14 cellular contexts compared by ENCODE assay signal in the genomic region with DNA sequence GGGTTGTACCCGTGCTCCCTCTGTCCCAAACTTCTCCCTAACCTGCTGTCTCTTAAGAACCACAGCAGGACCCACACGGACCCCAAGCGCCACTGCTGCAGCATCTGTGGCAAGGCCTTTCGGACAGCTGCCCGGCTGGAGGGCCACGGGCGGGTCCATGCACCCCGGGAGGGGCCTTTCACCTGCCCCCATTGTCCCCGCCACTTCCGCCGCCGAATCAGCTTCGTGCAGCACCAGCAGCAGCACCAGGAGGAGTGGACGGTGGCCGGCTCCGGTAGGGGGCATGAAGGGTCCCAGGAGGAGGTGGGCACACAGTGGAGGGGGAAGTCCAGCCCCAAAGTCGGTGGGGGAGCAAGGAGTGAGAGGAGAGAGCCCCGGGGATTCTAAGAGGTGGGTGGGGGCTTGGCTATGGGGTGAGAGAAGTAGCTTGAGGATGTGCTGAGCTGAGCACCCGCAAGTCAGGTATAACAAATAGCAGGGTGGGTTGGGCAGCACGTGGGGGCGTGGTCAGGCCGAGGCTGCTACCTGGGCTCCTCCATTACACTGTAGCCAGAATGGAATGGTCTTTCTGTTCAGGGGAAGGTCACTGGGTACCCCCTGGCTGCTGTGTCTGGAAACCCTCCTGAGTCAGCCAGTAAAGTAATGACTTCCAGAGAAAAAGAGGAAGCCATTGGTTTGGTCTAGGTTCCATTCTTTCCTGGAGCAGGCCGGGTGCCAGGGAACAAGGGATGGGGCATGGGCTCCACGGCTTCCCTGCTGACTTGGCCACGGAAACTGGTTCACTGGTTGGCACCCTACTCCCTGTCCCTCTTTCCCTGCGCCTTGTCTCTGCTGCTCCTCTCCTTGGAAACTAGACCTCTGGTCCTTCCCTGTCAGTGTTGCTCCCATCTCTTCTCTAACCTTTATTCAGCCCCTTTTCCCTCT. TPM values are rescaled to one million over a fixed set of nuclear protein-coding genes. Genes with fewer than 3 reads are reported as not detected.
DNase-seq lines count a peak whose midpoint lies in the region; ATAC-seq and TF ChIP-seq lines count a peak whose summit lies in the region.
"Had no signal": no experiment of that assay in that cellular context is flagged by ENCODE, and none has a peak within 500 bp of the region (broad histone marks: within the 10 kb centered on the region; RNA-seq: fewer than 3 reads in every experiment).

No MANE protein-coding gene starts in this region.

- no peak overlapping the region for H3K9ac ChIP-seq in HCT116 (ENCODE audit: low read length)

- H3K79me2 ChIP-seq in HCT116 (ENCODE audit: insufficient read depth, low read length) = peaks cover 14% of the 10 kb centered on the region; the same call in 1 of the 2 replicates

- CTCF ChIA-PET in CD8-positive, alpha-beta T cell (lab: Charles Lee) = no interaction called here
- CTCF ChIA-PET in HCT116 (lab: Charles Lee) = no interaction called here

- H3K27ac Mint-ChIP-seq in CD8-positive, alpha-beta T cell = peak overlapping the region; percentile 74
- peak overlapping the region in 4 of 5 experiments; percentile 18 to 74 (median 62) for H3K27ac Mint-ChIP-seq in brain

- H3K4me2 ChIP-seq in HCT116 (ENCODE audit: low read length) = no peak overlapping the region

- no peaks in the 10 kb centered on the region for H3K27me3 Mint-ChIP-seq in CD8-positive, alpha-beta T cell (ENCODE audit: low read depth)
- H3K27me3 Mint-ChIP-seq in brain = peaks cover 2% of the 10 kb centered on the region
- H3K27me3 Mint-ChIP-seq: CD4-positive, alpha-beta memory T cell had no signal

- H3K27me3 ChIP-seq in CD8-positive, alpha-beta T cell (ENCODE audit: insufficient read depth, low read length) = no peaks in the 10 kb centered on the region
- no peaks in the 10 kb centered on the region for H3K27me3 ChIP-seq in HCT116 (ENCODE audit: insufficient read depth, low read length)
- H3K27me3 ChIP-seq: heart right ventricle, right lobe of liver had no signal

- no peak for DNase-seq in CD8-positive, alpha-beta T cell
- DNase-seq in HCT116 (ENCODE audit: low read depth, low spot score) (no peak), midbrain (lab: John Stamatoyannopoulos, UW) (peak; percentile 46), sciatic nerve (ENCODE audit: low spot score) (no peak), GM13976 (ENCODE audit: low spot score) (no peak)
- DNase-seq: CD4-positive, alpha-beta memory T cell; erythroblast; GDM1; H9; heart right ventricle had no signal

- POLR2A ChIA-PET in CD8-positive, alpha-beta T cell (lab: Charles Lee) = no interaction called here
- POLR2A ChIA-PET in HCT116 (lab: Charles Lee) = no interaction called here

- peaks cover 15% of the 10 kb centered on the region for H3K4me1 Mint-ChIP-seq in CD8-positive, alpha-beta T cell (ENCODE audit: low read depth)
- peaks cover 34% of the 10 kb centered on the region for H3K4me1 Mint-ChIP-seq in brain

- in situ Hi-C loops in GM13976 (cut with MboI; ENCODE audit: low sequenced_read_pairs, unreplicated experiment) = no loop called here

- H3K9me3 Mint-ChIP-seq in CD8-positive, alpha-beta T cell = no peaks in the 10 kb centered on the region
- H3K9me3 Mint-ChIP-seq in brain = no peaks in the 10 kb centered on the region
- H3K9me3 Mint-ChIP-seq: CD4-positive, alpha-beta memory T cell; H9 had no signal

- H3K36me3 ChIP-seq in CD8-positive, alpha-beta T cell (ENCODE audit: insufficient read depth, low read length) = peaks cover 22% of the 10 kb centered on the region
- peaks cover 16 to 35% of the 10 kb centered on the region in 2 experiments for H3K36me3 ChIP-seq in HCT116 (ENCODE audit: control insufficient read depth in 1 of 2, insufficient read depth in 2 of 2, low read length in 2 of 2)

- no peaks in the 10 kb centered on the region for H4K20me1 ChIP-seq in HCT116 (ENCODE audit: insufficient read depth)

- intact Hi-C loops in CD8-positive, alpha-beta T cell (cut with DNase I, micrococcal nuclease) = no loop called here
- intact Hi-C loops in HCT116 (cut with micrococcal nuclease) (no loop called here), sciatic nerve (cut with DNase I) (no loop called here)

- no peak overlapping the region for H3K4me3 Mint-ChIP-seq in CD8-positive, alpha-beta T cell
- peak overlapping the region in 2 of 5 experiments; percentile 42 to 61 for H3K4me3 Mint-ChIP-seq in brain
- H3K4me3 Mint-ChIP-seq: CD4-positive, alpha-beta memory T cell; H9 had no signal

- H3K36me3 Mint-ChIP-seq in CD8-positive, alpha-beta T cell = peaks cover 63% of the 10 kb centered on the region
- peaks cover 40% of the 10 kb centered on the region for H3K36me3 Mint-ChIP-seq in brain

- TF ChIP-seq POLR2A in HCT116 (IDR thresholded peaks at IDR 0.05; ENCODE audit: borderline replicate concordance, extremely low read depth, insufficient read depth, insufficient read length) = no peak

- H3K4me3 ChIP-seq in CD8-positive, alpha-beta T cell (ENCODE audit: low read depth, low read length) = no peak overlapping the region
- H3K4me3 ChIP-seq in HCT116 (replicated peaks in 1 of 2; ENCODE audit: low read depth in 1 of 2, low read length in 2 of 2) = no peak overlapping the region
- H3K4me3 ChIP-seq: heart right ventricle, right lobe of liver had no signal

- no peak for TF ChIP-seq RAD21 in HCT116 (IDR thresholded peaks at IDR 0.05; ENCODE audit: low read depth)

- H3K27ac ChIP-seq in CD8-positive, alpha-beta T cell (ENCODE audit: low read depth, low read length) = no peak overlapping the region
- no peak overlapping the region for H3K27ac ChIP-seq in HCT116 (ENCODE audit: low read depth, low read length)
- H3K27ac ChIP-seq: heart right ventricle, right lobe of liver had no signal

- H3K9me2 ChIP-seq in HCT116 (ENCODE audit: insufficient read depth) = no peaks in the 10 kb centered on the region

- no peak for TF ChIP-seq CTCF in CD8-positive, alpha-beta T cell (IDR thresholded peaks at IDR 0.05)
- no peak for TF ChIP-seq CTCF in HCT116 (IDR thresholded peaks at IDR 0.05 in 2 of 3, conservative IDR thresholded peaks at IDR 0.05 in 1 of 3; ENCODE audit: borderline replicate concordance in 1 of 3, insufficient read depth in 1 of 3, low read depth in 2 of 3, low read length in 2 of 3)
- TF ChIP-seq CTCF in brain (conservative IDR thresholded peaks at IDR 0.05) = no peak
- TF ChIP-seq CTCF in GM13976 (IDR thresholded peaks at IDR 0.05; ENCODE audit: borderline replicate concordance, control extremely low read depth, extremely low read depth, insufficient read depth, missing control alignments) = no peak

- BruUV-seq in HCT116 (replicated peaks; lab: Mats Ljungman, UMichigan) = no TSS peak

- no peak for ATAC-seq in CD8-positive, alpha-beta T cell
- ATAC-seq in HCT116 = peak; percentile 16; the same call in 1 of the 2 replicates
- no peak for ATAC-seq in sciatic nerve
- ATAC-seq in HG03095 (IDR thresholded peaks at IDR 0.05; ENCODE audit: unreplicated experiment) = no peak
- no peak for ATAC-seq in GM19455 (IDR thresholded peaks at IDR 0.05; ENCODE audit: unreplicated experiment)
- ATAC-seq: heart right ventricle had no signal

- no peak overlapping the region for H2AFZ ChIP-seq in HCT116 (ENCODE audit: low read depth, low read length, poor library complexity, severe bottlenecking)

- RAD21 ChIA-PET in HCT116 (lab: Charles Lee; ENCODE audit: low non-redundant PET in 1 of 2, low total read pairs in 2 of 2, uncharacterized antibody in 2 of 2, unreplicated experiment in 2 of 2) = no interaction called here

- H3K9me3 ChIP-seq in CD8-positive, alpha-beta T cell (ENCODE audit: low read length) = no peaks in the 10 kb centered on the region
- H3K9me3 ChIP-seq in HCT116 (ENCODE audit: control insufficient read depth in 1 of 2, insufficient read depth in 1 of 2, low read depth in 1 of 2, low read length in 2 of 2) = no peaks in the 10 kb centered on the region
- H3K9me3 ChIP-seq: heart right ventricle, right lobe of liver had no signal

- H3K4me1 ChIP-seq in CD8-positive, alpha-beta T cell (ENCODE audit: insufficient read depth, low read length) = no peaks in the 10 kb centered on the region
- H3K4me1 ChIP-seq in HCT116 (ENCODE audit: control insufficient read depth in 1 of 2, insufficient read depth in 2 of 2, low read length in 2 of 2) = peaks cover 0 to 11% of the 10 kb centered on the region in 2 experiments; a peak in 1 of 4 replicates
- H3K4me1 ChIP-seq: right lobe of liver had no signal

TF ChIP-seq in HCT116, 20 proteins besides CTCF, POLR2A, EP300 and RAD21 (continues in another document):
- TF ChIP-seq POLR2AphosphoS5 (IDR thresholded peaks at IDR 0.05; ENCODE audit: low read depth, low read length) (peak; percentile 19; the same call in 1 of the 2 replicates), YY1 (IDR thresholded peaks at IDR 0.05; ENCODE audit: extremely low read depth, insufficient replicate concordance, low read depth, low read length) (no peak), SRF (IDR thresholded peaks at IDR 0.05; ENCODE audit: low read depth) (no peak)

RNA-seq across cellular contexts. Expression of a gene that starts 7.1 kb away (rescaled TPM):
- total RNA-seq in CD8-positive, alpha-beta T cell = 1 to 10 TPM; 3.1 to 5.9 TPM
- total RNA-seq in HCT116 (2021; ENCODE audit: unreplicated experiment) = 11.6 TPM
- polyA plus RNA-seq in HCT116 (2012) = 5.4 and 5.7 TPM in 2 replicates
- polyA plus RNA-seq in brain (ENCODE audit: insufficient read depth, low read depth, low replicate concordance) = 0.58 TPM
- 3.1 TPM for total RNA-seq in sciatic nerve

RNA-seq across cellular contexts. Expression of a gene that starts 7.5 kb away (rescaled TPM):
- 10 to 100 TPM; 16.6 to 18.7 TPM for total RNA-seq in CD8-positive, alpha-beta T cell
- 17.7 TPM for total RNA-seq in HCT116 (2021; ENCODE audit: unreplicated experiment)
- 10.3 and 11.0 TPM in 2 replicates for polyA plus RNA-seq in HCT116 (2012)
- polyA plus RNA-seq in brain (ENCODE audit: insufficient read depth, low read depth, low replicate concordance) = 25.8 TPM
- 16.3 TPM for total RNA-seq in sciatic nerve

RNA-seq across cellular contexts. Expression of a gene that starts 7.7 kb away (rescaled TPM):
- 10 to 100 TPM; 10.1 to 11.1 TPM for total RNA-seq in CD8-positive, alpha-beta T cell
- total RNA-seq in HCT116 (2021; ENCODE audit: unreplicated experiment) (16.8 TPM), sciatic nerve (6.8 TPM)
- 9.2 and 11.5 TPM in 2 replicates for polyA plus RNA-seq in HCT116 (2012)
- 13.8 TPM for polyA plus RNA-seq in brain (ENCODE audit: insufficient read depth, low read depth, low replicate concordance)

RNA-seq across cellular contexts. Expression of a gene that starts 12.9 kb away (rescaled TPM):
- total RNA-seq in CD8-positive, alpha-beta T cell = 10 to 100 TPM; 23.0 to 27.2 TPM
- total RNA-seq in HCT116 (2021; ENCODE audit: unreplicated experiment) = 83.8 TPM
- 195 and 218 TPM in 2 replicates for polyA plus RNA-seq in HCT116 (2012)
- 131 TPM for polyA plus RNA-seq in brain (ENCODE audit: insufficient read depth, low read depth, low replicate concordance)
- total RNA-seq in sciatic nerve = 65.0 TPM

RNA-seq across cellular contexts. Expression of a gene that starts 26.5 kb away (rescaled TPM):
- total RNA-seq in CD8-positive, alpha-beta T cell = 1 to 10 TPM; 5.6 to 7.6 TPM
- 60.7 TPM for total RNA-seq in HCT116 (2021; ENCODE audit: unreplicated experiment)
- polyA plus RNA-seq in HCT116 (2012) = 85.2 and 87.3 TPM in 2 replicates
- 58.6 TPM for polyA plus RNA-seq in brain (ENCODE audit: insufficient read depth, low read depth, low replicate concordance)
- total RNA-seq in sciatic nerve = 35.0 TPM
